ENCODE assay signal across 1 cellular context in genomic region chr15:71677352-71677751, GRCh38.
TF ChIP-seq lines count a peak whose summit lies in the region.

No MANE protein-coding gene starts in this region.

TF ChIP-seq in HepG2, 621 proteins besides CTCF, POLR2A, EP300 and RAD21 (continued from another document):
- peak; percentile 46; the same call in 1 of the 2 replicates for TF ChIP-seq FOXP4 (CRISPR knock-in tag; IDR thresholded peaks at IDR 0.05)
- TF ChIP-seq MED1 (CRISPR knock-in tag; IDR thresholded peaks at IDR 0.05), result peak; percentile 43; the same call in 1 of the 2 replicates
- TF ChIP-seq SOX5 (CRISPR knock-in tag; IDR thresholded peaks at IDR 0.05; ENCODE audit: borderline replicate concordance), result 0 out of 2 replicates have a peak, but pooled peaks have one; percentile 32
- TF ChIP-seq SOX13 (IDR thresholded peaks at IDR 0.05), result no peak
- TF ChIP-seq SOX13 (CRISPR knock-in tag; conservative IDR thresholded peaks at IDR 0.05 in 1 of 2, IDR thresholded peaks at IDR 0.05 in 1 of 2), result 0 out of 4 replicates have a peak, but pooled peaks of 1 of the 2 experiments have one; percentile 12
- no peak for TF ChIP-seq FOXP1 (IDR thresholded peaks at IDR 0.05)
- TF ChIP-seq FOXP1 (CRISPR knock-in tag; IDR thresholded peaks at IDR 0.05), result peak; percentile 52; the same call in 1 of the 2 replicates
- TF ChIP-seq ZNF780A (CRISPR knock-in tag; IDR thresholded peaks at IDR 0.05), result no peak
- TF ChIP-seq HDAC2 (CRISPR knock-in tag; IDR thresholded peaks at IDR 0.05), result 0 out of 2 replicates have a peak, but pooled peaks have one; percentile 20
